In genomic region chr21:38743772-38744529, GRCh38 we compare ENCODE assay signal across 2 cellular contexts.
TF ChIP-seq lines count a peak whose summit lies in the region.

No MANE protein-coding gene starts in this region.

TF ChIP-seq in endothelial cell of umbilical vein, 7 proteins besides CTCF, POLR2A, EP300 and RAD21 (continued from another document):
- TF ChIP-seq MAX (IDR thresholded peaks at IDR 0.05; ENCODE audit: insufficient read depth, insufficient read length) (no peak), JUN (IDR thresholded peaks at IDR 0.05; ENCODE audit: borderline replicate concordance, insufficient read depth, insufficient read length, low read depth) (no peak)
TF ChIP-seq in endothelial cell of umbilical vein: peak in this region for 0.

TF ChIP-seq in WTC11, 78 proteins besides CTCF, POLR2A, EP300 and RAD21 (continued from another document):
- TF ChIP-seq ZNF532 (CRISPR knock-in tag; IDR thresholded peaks at IDR 0.05; ENCODE audit: borderline replicate concordance), result no peak
- TF ChIP-seq ZNF671 (CRISPR knock-in tag; IDR thresholded peaks at IDR 0.05), result no peak
- no peak for TF ChIP-seq ELF4 (CRISPR knock-in tag; IDR thresholded peaks at IDR 0.05; ENCODE audit: low read depth)
- TF ChIP-seq NR1H2 (CRISPR knock-in tag; IDR thresholded peaks at IDR 0.05), result no peak
- no peak for TF ChIP-seq ZNF512 (CRISPR knock-in tag; IDR thresholded peaks at IDR 0.05; ENCODE audit: borderline replicate concordance)
- TF ChIP-seq CDX4 (CRISPR knock-in tag; IDR thresholded peaks at IDR 0.05; ENCODE audit: borderline replicate concordance), result no peak
TF ChIP-seq in WTC11: peak in this region for 0.
